8 cellular contexts compared by ENCODE assay signal in the genomic region with DNA sequence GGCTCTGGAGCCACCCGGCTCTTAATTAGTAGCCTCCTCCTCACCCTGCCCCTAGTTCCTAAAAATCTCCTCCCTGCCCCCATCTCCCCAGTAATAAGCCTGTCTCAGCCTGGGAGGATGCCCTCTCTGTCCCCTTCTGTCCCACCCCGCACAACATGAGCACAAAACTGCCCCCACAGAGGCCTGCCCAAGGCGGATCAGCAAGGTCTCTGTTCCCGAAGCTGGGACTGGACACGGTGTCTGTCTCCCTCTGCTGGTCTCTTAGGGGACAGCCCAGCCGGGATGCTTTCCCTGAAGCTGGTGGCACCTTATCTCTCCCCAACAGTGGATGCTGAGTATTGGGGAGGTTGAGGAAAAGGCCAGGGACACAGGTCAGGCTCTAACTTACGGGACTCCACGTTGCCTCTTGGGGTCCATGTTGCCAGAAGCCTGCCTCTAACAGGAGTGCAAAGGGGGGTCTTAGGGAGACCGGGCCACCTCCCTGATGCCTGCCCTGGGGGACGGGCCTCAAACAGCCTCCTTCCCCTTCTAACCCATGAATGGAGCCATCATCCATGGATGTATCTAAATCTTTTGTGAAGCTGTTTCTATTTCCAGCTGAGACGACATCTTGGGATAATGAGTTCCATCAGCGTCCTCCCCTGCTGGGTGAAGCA. TPM values are rescaled to one million over a fixed set of nuclear protein-coding genes. Genes with fewer than 3 reads are reported as not detected.
DNase-seq lines count a peak whose midpoint lies in the region; ATAC-seq, FAIRE-seq and TF ChIP-seq lines count a peak whose summit lies in the region.

No MANE protein-coding gene starts in this region.

- no peak overlapping the region for H3K4me2 ChIP-seq in neuronal stem cell (ENCODE audit: insufficient read depth, low read length, poor library complexity, severe bottlenecking)

- H2AK5ac ChIP-seq in neuronal stem cell (ENCODE audit: low read depth, low read length): no peak overlapping the region

- no peak overlapping the region for H3K23ac ChIP-seq in neuronal stem cell (ENCODE audit: low read depth, low read length, poor library complexity)

- CTCF ChIA-PET in GM10248 (lab: Yijun Ruan, JAX): interaction anchor here (0.6 to 42.5 kb wide), 38 partner anchors 2 to 301 kb away, joined by 3 to 1573 read pairs (median 5); a partner anchor contains a TSS

- peaks cover 3 to 10% of the 10 kb centered on the region in 2 donors for H3K4me1 ChIP-seq in neuronal stem cell (ENCODE audit: control insufficient read depth in 2 of 2, insufficient read depth in 1 of 2, low read depth in 1 of 2, low read length in 2 of 2)

- no peak overlapping the region for H2BK5ac ChIP-seq in neuronal stem cell (ENCODE audit: low read length)

- no peak overlapping the region for H3K27ac ChIP-seq in neuronal stem cell (replicated peaks; ENCODE audit: low read length)

- H4K8ac ChIP-seq in neuronal stem cell (ENCODE audit: low read depth, low read length): no peak overlapping the region

- H3K9me3 ChIP-seq in neuronal stem cell (replicated peaks in 1 of 2; ENCODE audit: control insufficient read depth in 2 of 2, insufficient read depth in 1 of 2, low read depth in 1 of 2, low read length in 2 of 2): no peaks in the 10 kb centered on the region

- no peaks in the 10 kb centered on the region for H3K36me3 ChIP-seq in neuronal stem cell (replicated peaks in 1 of 2; ENCODE audit: control insufficient read depth in 2 of 2, insufficient read depth in 2 of 2, low read length in 2 of 2)

- WGBS in neuronal stem cell (ENCODE audit: extremely low coverage in 2 of 2, insufficient read length in 2 of 2, insufficient replicate concordance in 1 of 2), 2 donors: no CpG with 5 or more reads among the region's 12 CpGs

- H2AFZ ChIP-seq in neuronal stem cell (ENCODE audit: low read length): peak overlapping the region; percentile 47

- no peak for FAIRE-seq in RCC 7860 (lab: Jason Lieb, UNC)

- no peak overlapping the region for H3K14ac ChIP-seq in neuronal stem cell (ENCODE audit: low read length)

- no peak overlapping the region for H4K91ac ChIP-seq in neuronal stem cell (ENCODE audit: low read depth, low read length, poor library complexity)

- H3K27me3 ChIP-seq in neuronal stem cell (ENCODE audit: control insufficient read depth in 3 of 3, insufficient read depth in 3 of 3, low read depth in 1 of 3, low read length in 3 of 3): peaks cover 0 to under 1% (median 0%) of the 10 kb centered on the region in 3 experiments

- TF ChIP-seq CTCF in GM10248 (IDR thresholded peaks at IDR 0.05; ENCODE audit: control extremely low read depth, extremely low read depth, low read depth, missing control alignments) (peak; percentile 94), fibroblast of mammary gland (conservative IDR thresholded peaks at IDR 0.05; ENCODE audit: control insufficient read depth, insufficient read depth, low read depth, low read length) (peak; percentile 99)

- no peak overlapping the region for H2BK120ac ChIP-seq in neuronal stem cell (ENCODE audit: low read depth, low read length)

- H3K9ac ChIP-seq in neuronal stem cell (ENCODE audit: low read depth, low read length, poor library complexity): peak overlapping the region; percentile 67

- H3K18ac ChIP-seq in neuronal stem cell (ENCODE audit: low read length): no peak overlapping the region

- POLR2A ChIA-PET in GM10248 (lab: Yijun Ruan, JAX): interaction anchor here (1.0 to 1.5 kb wide), 2 partner anchors 27 to 30 kb away, joined by 4 read pairs; a partner anchor contains a TSS

- H3K4me3 ChIP-seq in fibroblast of mammary gland (ENCODE audit: control insufficient read depth, low read depth, low read length) (no peak overlapping the region), neuronal stem cell (ENCODE audit: low read length in 2 of 2) (no peak overlapping the region)

- H2BK12ac ChIP-seq in neuronal stem cell (ENCODE audit: low read length): no peak overlapping the region

- no peak overlapping the region for H2BK15ac ChIP-seq in neuronal stem cell (ENCODE audit: low read length)

- no peak for ATAC-seq in GM21381 (IDR thresholded peaks at IDR 0.05; ENCODE audit: unreplicated experiment)

- no peak overlapping the region for H3K4ac ChIP-seq in neuronal stem cell (ENCODE audit: low read length)

- H3K79me1 ChIP-seq in neuronal stem cell (ENCODE audit: low read depth, low read length): no peaks in the 10 kb centered on the region

- DNase-seq in GM10248 (ENCODE audit: extremely low spot score) (peak; percentile 86), HuH-7.5 (ENCODE audit: low spot score) (peak; percentile 97), RCC 7860 (ENCODE audit: low spot score) (peak; percentile 56), activated T-helper 1 cell treated with Interleukin-2 at 50 U/mL for 16 hours (ENCODE audit: low read depth) (peak; percentile 67), fibroblast of mammary gland (ENCODE audit: low read depth) (peak; percentile 78), neuronal stem cell (ENCODE audit: low spot score) (peak; percentile 75), superior temporal gyrus (ENCODE audit: extremely low spot score) (peak; percentile 90)

RNA-seq across cellular contexts. Expression of a gene that starts 9.2 kb away (rescaled TPM):
- polyA plus RNA-seq in neuronal stem cell (2013, experiment 1 of 2): 29.1 TPM
- 29.1 TPM for polyA plus RNA-seq in neuronal stem cell (2013, experiment 2 of 2)

RNA-seq across cellular contexts. Expression of a gene that starts 9.2 kb away (rescaled TPM):
- 3.4 TPM for polyA plus RNA-seq in neuronal stem cell (2013, experiment 1 of 2)
- polyA plus RNA-seq in neuronal stem cell (2013, experiment 2 of 2): 3.3 TPM

RNA-seq across cellular contexts. Expression of a gene that starts 19.0 kb away (rescaled TPM):
- polyA plus RNA-seq in neuronal stem cell (2013, experiment 1 of 2): 114 TPM
- polyA plus RNA-seq in neuronal stem cell (2013, experiment 2 of 2): 112 TPM

RNA-seq across cellular contexts. Expression of a gene that starts 21.3 kb away (rescaled TPM):
- polyA plus RNA-seq in neuronal stem cell (2013, experiment 1 of 2): 0.36 TPM
- 0.53 TPM for polyA plus RNA-seq in neuronal stem cell (2013, experiment 2 of 2)

RNA-seq across cellular contexts. Expression of a gene that starts 29.3 kb away (rescaled TPM):
- polyA plus RNA-seq in neuronal stem cell (2013, experiment 1 of 2): 11.9 TPM
- polyA plus RNA-seq in neuronal stem cell (2013, experiment 2 of 2): 10.9 TPM
